In the genomic region with DNA sequence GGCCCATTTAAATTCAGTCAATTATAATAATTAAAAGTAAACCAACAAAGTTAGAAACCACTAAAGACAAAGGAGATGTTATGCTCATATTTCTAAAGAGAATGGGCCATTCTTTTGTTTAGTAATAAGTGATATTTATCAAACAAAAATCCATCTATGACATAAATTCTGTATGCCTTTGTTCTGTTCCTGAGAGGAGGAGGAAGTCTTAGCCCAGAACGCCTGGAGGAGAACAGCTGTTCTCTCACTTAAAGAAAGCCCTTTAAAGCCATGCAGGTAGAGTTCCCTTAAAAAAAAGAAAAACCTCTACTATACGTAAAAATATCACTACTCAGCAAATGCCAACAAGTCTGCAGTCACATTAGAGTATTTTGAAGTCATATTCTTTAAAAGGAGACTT, we compare ENCODE assay signal across 18 cellular contexts. TPM values are rescaled to one million over a fixed set of nuclear protein-coding genes. Genes with fewer than 3 reads are reported as not detected.
DNase-seq lines count a peak whose midpoint lies in the region; TF ChIP-seq lines count a peak whose summit lies in the region.
"Had no signal": no experiment of that assay in that cellular context is flagged by ENCODE, and none has a peak within 500 bp of the region (broad histone marks: within the 10 kb centered on the region; RNA-seq: fewer than 3 reads in every experiment).

No MANE protein-coding gene starts in this region.

- TF ChIP-seq CTCF in mammary epithelial cell (conservative IDR thresholded peaks at IDR 0.05 in 1 of 2, IDR thresholded peaks at IDR 0.05 in 1 of 2; ENCODE audit: extremely low read depth in 1 of 2, insufficient read depth in 1 of 2, low read depth in 1 of 2, low read length in 2 of 2), result no peak
- no peak for TF ChIP-seq CTCF in breast epithelium (IDR thresholded peaks at IDR 0.05)
- TF ChIP-seq CTCF in mesothelial cell of epicardium (IDR thresholded peaks at IDR 0.05; ENCODE audit: unreplicated experiment), result no peak

- H3K4me3 Mint-ChIP-seq in mesothelial cell of epicardium, result no peak overlapping the region
- H3K4me3 Mint-ChIP-seq: CD4-positive, alpha-beta T cell; H9 had no signal

- dilution Hi-C loops in mammary epithelial cell (cut with HindIII; ENCODE audit: low sequenced_read_pairs), result no loop called here

- CTCF ChIA-PET in mammary epithelial cell (lab: Charles Lee; ENCODE audit: low non-redundant PET), result no interaction called here

- no peaks in the 10 kb centered on the region for H4K20me1 ChIP-seq in mammary epithelial cell (ENCODE audit: insufficient read depth, low read length)

- no peak overlapping the region for H3K4me2 ChIP-seq in mammary epithelial cell (ENCODE audit: insufficient read depth, low read depth, low read length)
- H3K4me2 ChIP-seq: A549 had no signal

- BruUV-seq in mammary epithelial cell (replicated peaks; lab: Mats Ljungman, UMichigan), result no TSS peak

- WGBS in mammary epithelial cell (ENCODE audit: low coverage, missing lambda C conversion rate), result 20% methylated on average over 2 of the region's 2 CpGs

- H3K36me3 ChIP-seq in mammary epithelial cell (ENCODE audit: insufficient read depth, low read length) (no peaks in the 10 kb centered on the region), breast epithelium (no peaks in the 10 kb centered on the region)

- no peaks in the 10 kb centered on the region for H3K9me3 Mint-ChIP-seq in mesothelial cell of epicardium

- peak overlapping the region; percentile 77 for H3K27ac Mint-ChIP-seq in mesothelial cell of epicardium
- H3K27ac Mint-ChIP-seq: CD4-positive, alpha-beta T cell; H9 had no signal

- no peaks in the 10 kb centered on the region for H3K27me3 ChIP-seq in mammary epithelial cell (ENCODE audit: insufficient read depth, low read length)
- no peaks in the 10 kb centered on the region for H3K27me3 ChIP-seq in breast epithelium

- no peak for TF ChIP-seq POLR2A in breast epithelium (IDR thresholded peaks at IDR 0.05)

- peaks cover 2% of the 10 kb centered on the region for H3K4me1 Mint-ChIP-seq in mesothelial cell of epicardium
- H3K4me1 Mint-ChIP-seq: H9 had no signal

- no peaks in the 10 kb centered on the region for H3K27me3 Mint-ChIP-seq in mesothelial cell of epicardium (ENCODE audit: low read depth)

- peaks cover 17% of the 10 kb centered on the region for H3K79me2 ChIP-seq in mammary epithelial cell (ENCODE audit: insufficient read depth, low read length)

- peaks cover 9% of the 10 kb centered on the region for H3K36me3 Mint-ChIP-seq in mesothelial cell of epicardium

- H2AFZ ChIP-seq in mammary epithelial cell (ENCODE audit: low read depth, low read length), result no peak overlapping the region

- intact Hi-C loops in mammary epithelial cell (cut with micrococcal nuclease) (no loop called here), breast epithelium (cut with DNase I; ENCODE audit: low total_unique reads) (no loop called here)

- in situ Hi-C loops in mammary epithelial cell (cut with MboI; ENCODE audit: low sequenced_read_pairs in 2 of 2), result no loop called here

- H3K4me1 ChIP-seq in mammary epithelial cell (ENCODE audit: insufficient read depth, low read length), result no peaks in the 10 kb centered on the region
- H3K4me1 ChIP-seq in breast epithelium, result no peaks in the 10 kb centered on the region
- H3K4me1 ChIP-seq: A549, Caco-2 had no signal

- H3K4me3 ChIP-seq in mammary epithelial cell (replicated peaks in 1 of 3; ENCODE audit: insufficient read depth in 1 of 3, low read depth in 2 of 3, low read length in 3 of 3), result no peak overlapping the region
- no peak overlapping the region for H3K4me3 ChIP-seq in breast epithelium
- H3K4me3 ChIP-seq: A549, K562 had no signal

- peak; percentile 42 for DNase-seq in mammary epithelial cell
- DNase-seq in breast epithelium (ENCODE audit: low spot score in 2 of 2), result no peak
- DNase-seq in epidermal melanocyte (ENCODE audit: insufficient read length, low spot score), result peak; percentile 17
- no peak for DNase-seq in mesothelial cell of epicardium (ENCODE audit: low spot score in 2 of 2, unreplicated experiment in 2 of 2)
- no peak for DNase-seq in cerebellar nuclear complex (lab: John Stamatoyannopoulos, UW)
- DNase-seq in NCI-H2227 treated with DMSO at 0.1 percent for 48 hours (lab: John Stamatoyannopoulos, UW), result no peak
- DNase-seq in HuH-7.5 (ENCODE audit: low spot score), result no peak
- DNase-seq: AML-193; Caco-2; CD4-positive, alpha-beta T cell; GDM1; H9; IMR-90 had no signal

- H3K9me3 ChIP-seq in mammary epithelial cell (replicated peaks; ENCODE audit: insufficient read depth, low read length) (no peaks in the 10 kb centered on the region), breast epithelium (no peaks in the 10 kb centered on the region)
- H3K9me3 ChIP-seq: A549, Caco-2 had no signal

- no peak overlapping the region for H3K9ac ChIP-seq in mammary epithelial cell (ENCODE audit: insufficient read depth, low read length)

- H3K27ac ChIP-seq in mammary epithelial cell (ENCODE audit: insufficient read depth, low read depth, low read length), result no peak overlapping the region
- peak overlapping the region in 1 of 2 donors; percentile 40 for H3K27ac ChIP-seq in breast epithelium
- H3K27ac ChIP-seq: 22Rv1, A549, C4-2B had no signal

RNA-seq across cellular contexts. Expression of gene LAMA1, which starts 15.5 kb away (rescaled TPM):
- total RNA-seq in mammary epithelial cell, result 100 to 1,000 TPM in 1 of 2 donors, 10 to 100 TPM in 1; 48.4 to 104 TPM
- 24.9 TPM for polyA plus RNA-seq in mammary epithelial cell
- 79.6 TPM for polyA minus RNA-seq in mammary epithelial cell
- 10 to 100 TPM in 2 of 3 donors, under 1 TPM in 1; 0.48 to 14.7 (median 10.2) TPM for total RNA-seq in breast epithelium
- 91.4 to 99.8 TPM (median 93.7 TPM) in 3 replicates for total RNA-seq in mesothelial cell of epicardium
- total RNA-seq: CD4-positive, alpha-beta T cell; HT-29 had no signal
- polyA plus RNA-seq: K562 had no signal

Comparison
In these comparisons a context has a peak if more than half of its experiments do, and no peak if none do; other contexts are left out.
1. DNase-seq: peak in mammary epithelial cell (single experiment) and epidermal melanocyte (single experiment); none in breast epithelium (0 of 2), mesothelial cell of epicardium (0 of 2), cerebellar nuclear complex (0 of 2), NCI-H2227 treated with DMSO at 0.1 percent for 48 hours (single experiment) and HuH-7.5 (single experiment).